16 cellular contexts compared by ENCODE assay signal in the genomic region with DNA sequence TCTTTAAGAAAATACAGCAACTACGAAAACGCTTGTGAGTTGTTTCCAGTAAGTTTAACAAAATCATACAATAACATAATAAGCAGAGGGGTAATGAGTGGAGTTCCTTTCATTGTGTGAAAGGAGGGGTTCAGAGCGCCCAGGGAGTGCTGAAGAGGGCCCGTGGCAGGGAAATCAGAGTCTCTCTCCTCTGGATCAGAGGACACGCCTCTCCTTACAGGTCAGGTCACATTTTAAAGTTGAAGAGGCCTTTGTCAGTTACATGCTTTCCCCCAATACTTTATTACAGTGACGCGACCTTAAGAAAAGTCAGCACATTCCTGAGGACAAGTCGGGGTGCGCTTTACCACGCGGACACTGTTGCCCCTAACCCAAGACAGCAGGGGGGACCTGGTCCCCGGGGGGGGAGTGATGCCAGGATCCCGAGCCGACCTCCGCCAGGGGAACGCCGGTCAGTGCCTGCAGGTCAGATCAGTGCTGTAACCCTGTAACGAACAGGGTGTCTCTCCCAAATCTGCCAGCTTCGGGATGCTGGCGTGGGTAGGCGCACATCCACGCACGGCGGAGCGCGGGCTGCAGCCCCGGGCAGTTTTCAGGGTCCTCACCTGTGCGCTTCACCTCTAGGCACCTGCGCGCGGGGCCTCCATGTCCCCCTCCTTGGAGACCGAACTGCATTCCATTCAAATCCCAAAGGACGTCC. TPM values are rescaled to one million over a fixed set of nuclear protein-coding genes. Genes with fewer than 3 reads are reported as not detected.
DNase-seq lines count a peak whose midpoint lies in the region; ATAC-seq and TF ChIP-seq lines count a peak whose summit lies in the region.
"Had no signal": no experiment of that assay in that cellular context is flagged by ENCODE, and none has a peak within 500 bp of the region (broad histone marks: within the 10 kb centered on the region; RNA-seq: fewer than 3 reads in every experiment).

No MANE protein-coding gene starts in this region.

- TF ChIP-seq CTCF in hepatocyte (IDR thresholded peaks at IDR 0.05; ENCODE audit: poor library complexity) (no peak), nephron (IDR thresholded peaks at IDR 0.05; ENCODE audit: unreplicated experiment in 3 of 3) (no peak), upper lobe of left lung (IDR thresholded peaks at IDR 0.05) (no peak)

- TF ChIP-seq EP300 in upper lobe of left lung (IDR thresholded peaks at IDR 0.05) = no peak

- WGBS in hepatocyte (ENCODE audit: low lambda C conversion rate, missing lambda C conversion rate) = 17% methylated on average over 32 of the region's 33 CpGs
- 35 to 51% methylated on average over 9 to 32 of the region's 33 CpGs for WGBS in upper lobe of left lung, 2 donors

- peaks cover 27% of the 10 kb centered on the region for H3K4me1 ChIP-seq in hepatocyte (ENCODE audit: insufficient read depth)
- peaks cover 10 to 31% (median 10%) of the 10 kb centered on the region in 4 donors for H3K4me1 ChIP-seq in upper lobe of left lung

- H3K4me1 Mint-ChIP-seq in nephron = peaks cover 35% of the 10 kb centered on the region
- no peaks in the 10 kb centered on the region for H3K4me1 Mint-ChIP-seq in activated T-cell treated with anti-CD3 and anti-CD28 coated beads, Interleukin-2, amount 50 U/mL, for 4 hours (ENCODE audit: low read depth)
- no peaks in the 10 kb centered on the region for H3K4me1 Mint-ChIP-seq in activated T-helper 17 cell treated with anti-CD3 and anti-CD28 coated beads, Interleukin-2, amount 50 U/mL, for 72 hours
- H3K4me1 Mint-ChIP-seq: CD8-positive, alpha-beta memory T cell had no signal

- ATAC-seq in upper lobe of left lung (ENCODE audit: low FRiP score in 2 of 2) = peak; percentile 14 to 41
- no peak for ATAC-seq in GM18517 (IDR thresholded peaks at IDR 0.05; ENCODE audit: unreplicated experiment)
- no peak for ATAC-seq in activated T-cell treated with anti-CD3 and anti-CD28 coated beads, Interleukin-2, amount 50 U/mL, for 4 hours
- ATAC-seq in activated T-helper 17 cell treated with anti-CD3 and anti-CD28 coated beads, Interleukin-2, amount 50 U/mL, for 72 hours (replicated peaks) = no peak

- peak overlapping the region; percentile 91 for H3K4me2 ChIP-seq in hepatocyte
- H3K4me2 ChIP-seq: SK-N-SH had no signal

- peak overlapping the region; percentile 87 to 89 (median 89) for H3K4me3 Mint-ChIP-seq in nephron
- H3K4me3 Mint-ChIP-seq in activated T-cell treated with anti-CD3 and anti-CD28 coated beads, Interleukin-2, amount 50 U/mL, for 4 hours = no peak overlapping the region
- no peak overlapping the region for H3K4me3 Mint-ChIP-seq in activated T-helper 17 cell treated with anti-CD3 and anti-CD28 coated beads, Interleukin-2, amount 50 U/mL, for 72 hours
- H3K4me3 Mint-ChIP-seq: CD8-positive, alpha-beta memory T cell had no signal

- no peaks in the 10 kb centered on the region for H3K36me3 ChIP-seq in hepatocyte (replicated peaks; ENCODE audit: insufficient read depth, low read depth)
- no peaks in the 10 kb centered on the region for H3K36me3 ChIP-seq in upper lobe of left lung
- H3K36me3 ChIP-seq: WERI-Rb-1 had no signal

- DNase-seq in DMS53 (lab: John Stamatoyannopoulos, UW) (peak; percentile 46), DMS53 treated with DMSO at 0.1 percent for 48 hours (lab: John Stamatoyannopoulos, UW; ENCODE audit: unreplicated experiment) (no peak), hepatocyte (ENCODE audit: low spot score) (no peak), upper lobe of left lung (no peak)
- DNase-seq in activated T-cell treated with anti-CD3 and anti-CD28 coated beads, Interleukin-2, amount 50 U/mL, for 4 hours = no peak
- DNase-seq: amygdala; CD8-positive, alpha-beta memory T cell; Kasumi-1; NCI-H2029 treated with DMSO at 0.1 percent for 48 hours; SK-N-SH; WERI-Rb-1 had no signal

- no peaks in the 10 kb centered on the region for H4K20me1 ChIP-seq in hepatocyte (ENCODE audit: insufficient read depth, poor library complexity, severe bottlenecking)

- H3K27me3 ChIP-seq in hepatocyte (no peaks in the 10 kb centered on the region), upper lobe of left lung (peaks cover 0 to 10% (median 5%) of the 10 kb centered on the region in 4 donors)

- H3K4me3 ChIP-seq in hepatocyte = peak overlapping the region; percentile 76
- H3K4me3 ChIP-seq in upper lobe of left lung = peak overlapping the region in 3 of 4 donors; percentile 55 to 58 (median 57)

- H3K9me3 ChIP-seq in hepatocyte (ENCODE audit: low read depth) (no peaks in the 10 kb centered on the region), upper lobe of left lung (no peaks in the 10 kb centered on the region)
- H3K9me3 ChIP-seq: SK-N-SH had no signal

- peaks cover 7% of the 10 kb centered on the region for H3K36me3 Mint-ChIP-seq in nephron (ENCODE audit: low read depth)
- H3K36me3 Mint-ChIP-seq in activated T-cell treated with anti-CD3 and anti-CD28 coated beads, Interleukin-2, amount 50 U/mL, for 4 hours (ENCODE audit: insufficient read depth) = no peaks in the 10 kb centered on the region
- peaks cover 5% of the 10 kb centered on the region for H3K36me3 Mint-ChIP-seq in activated T-helper 17 cell treated with anti-CD3 and anti-CD28 coated beads, Interleukin-2, amount 50 U/mL, for 72 hours (ENCODE audit: low read depth)
- H3K36me3 Mint-ChIP-seq: CD8-positive, alpha-beta memory T cell had no signal

- H3K9me2 ChIP-seq in hepatocyte (replicated peaks; ENCODE audit: insufficient read depth) = no peaks in the 10 kb centered on the region
- H3K9me2 ChIP-seq: SK-N-SH had no signal

- peaks cover 16% of the 10 kb centered on the region for H3K27me3 Mint-ChIP-seq in nephron (ENCODE audit: low read depth)
- H3K27me3 Mint-ChIP-seq in activated T-cell treated with anti-CD3 and anti-CD28 coated beads, Interleukin-2, amount 50 U/mL, for 4 hours (ENCODE audit: low read depth) = peaks cover 34% of the 10 kb centered on the region
- H3K27me3 Mint-ChIP-seq in activated T-helper 17 cell treated with anti-CD3 and anti-CD28 coated beads, Interleukin-2, amount 50 U/mL, for 72 hours = peaks cover 34% of the 10 kb centered on the region

- no peak overlapping the region for H2AFZ ChIP-seq in hepatocyte

- H3K27ac ChIP-seq in hepatocyte (peak overlapping the region; percentile 36), upper lobe of left lung (peak overlapping the region in 1 of 4 donors; percentile 42)
- H3K27ac ChIP-seq: 22Rv1, WERI-Rb-1 had no signal

- TF ChIP-seq POLR2A in upper lobe of left lung (IDR thresholded peaks at IDR 0.05) = no peak

- no peaks in the 10 kb centered on the region for H3K9me3 Mint-ChIP-seq in nephron
- H3K9me3 Mint-ChIP-seq in activated T-cell treated with anti-CD3 and anti-CD28 coated beads, Interleukin-2, amount 50 U/mL, for 4 hours = peaks cover 3% of the 10 kb centered on the region
- H3K9me3 Mint-ChIP-seq in activated T-helper 17 cell treated with anti-CD3 and anti-CD28 coated beads, Interleukin-2, amount 50 U/mL, for 72 hours = peaks cover 5% of the 10 kb centered on the region

- H3K27ac Mint-ChIP-seq in nephron = peak overlapping the region; percentile 86 to 93 (median 90)
- H3K27ac Mint-ChIP-seq in activated T-helper 17 cell treated with anti-CD3 and anti-CD28 coated beads, Interleukin-2, amount 50 U/mL, for 72 hours = no peak overlapping the region
- H3K27ac Mint-ChIP-seq: CD8-positive, alpha-beta memory T cell had no signal

- peaks cover 6% of the 10 kb centered on the region for H3K79me2 ChIP-seq in hepatocyte

RNA-seq across cellular contexts. Expression of a gene that starts 0.8 kb away (rescaled TPM):
- total RNA-seq in hepatocyte (8.2 and 9.2 TPM in 2 replicates), upper lobe of left lung (10 to 100 TPM in 1 of 6 donors, 1 to 10 TPM in 3, under 1 TPM in 2; 0.44 to 13.6 (median 3.2) TPM)
- 7.4 and 8.8 TPM in 2 replicates for polyA plus RNA-seq in hepatocyte
- total RNA-seq in activated T-cell treated with anti-CD3 and anti-CD28 coated beads, Interleukin-2, amount 50 U/mL, for 4 hours = not detected
- under 1 TPM in 1 of 2 donors, not detected in 1; 0.13 TPM for total RNA-seq in activated T-helper 17 cell treated with anti-CD3 and anti-CD28 coated beads, Interleukin-2, amount 50 U/mL, for 72 hours
- total RNA-seq: CD8-positive, alpha-beta memory T cell; myocyte had no signal
- polyA plus RNA-seq: CD8-positive, alpha-beta memory T cell; SK-N-SH had no signal

Comparison
In these comparisons a context has a peak if more than half of its experiments do, and no peak if none do; other contexts are left out.
1. H3K4me3 Mint-ChIP-seq: peak in nephron (3 of 3); none in activated T-cell treated with anti-CD3 and anti-CD28 coated beads, Interleukin-2, amount 50 U/mL, for 4 hours (single experiment) and activated T-helper 17 cell treated with anti-CD3 and anti-CD28 coated beads, Interleukin-2, amount 50 U/mL, for 72 hours (single experiment).
2. ATAC-seq: peak in upper lobe of left lung (2 of 2); none in GM18517 (single experiment), activated T-cell treated with anti-CD3 and anti-CD28 coated beads, Interleukin-2, amount 50 U/mL, for 4 hours (0 of 2) and activated T-helper 17 cell treated with anti-CD3 and anti-CD28 coated beads, Interleukin-2, amount 50 U/mL, for 72 hours (single experiment).